29 cellular contexts compared by ENCODE assay signal in the genomic region with DNA sequence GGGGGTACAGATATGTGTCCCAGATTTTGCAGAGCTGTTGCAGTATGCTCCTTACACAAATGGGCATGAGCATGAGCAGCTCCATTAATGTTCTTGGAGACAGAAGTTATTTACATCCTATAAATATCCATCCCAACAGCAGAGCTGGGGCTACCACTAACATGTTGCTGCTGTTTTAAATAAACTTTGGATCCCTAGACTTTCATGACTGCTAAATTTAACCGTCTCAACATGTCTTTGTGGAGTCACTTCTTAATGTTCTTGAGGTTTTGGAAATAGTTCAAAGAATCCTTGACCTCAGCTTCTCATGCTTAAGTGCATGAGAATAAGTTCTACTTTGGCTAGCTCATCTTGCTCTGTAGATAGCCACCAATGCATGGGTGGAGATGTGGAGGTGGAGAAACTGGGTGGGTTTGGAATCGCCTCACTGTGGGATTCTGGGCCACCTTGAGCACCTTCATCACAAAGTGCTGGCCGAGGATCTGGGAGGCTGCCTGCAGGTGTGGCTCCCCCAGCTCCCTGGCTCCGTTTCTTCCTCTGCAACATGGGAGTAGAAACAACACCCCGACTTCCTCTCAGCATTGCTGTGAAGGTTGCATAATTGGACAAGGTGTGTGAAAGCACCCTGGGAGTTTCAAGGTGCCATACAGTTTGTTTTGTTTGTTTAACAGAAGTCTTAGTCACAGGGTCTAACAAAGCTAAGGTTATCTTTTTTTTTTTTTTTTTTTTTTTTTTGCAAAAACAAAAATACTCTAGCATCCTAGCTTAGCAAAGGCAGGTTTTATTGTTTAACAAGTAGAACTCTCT.
"Had no signal": no experiment of that assay in that cellular context is flagged by ENCODE, and none has a peak within 500 bp of the region (broad histone marks: within the 10 kb centered on the region; RNA-seq: fewer than 3 reads in every experiment).

No MANE protein-coding gene starts in this region.

- FAIRE-seq: endometrium, keratinocyte, urothelium cell line had no signal

- ATAC-seq: gastrocnemius medialis; natural killer cell treated with Interleukin-12 subunit alpha and Interleukin-12 subunit beta and Interleukin-15 and Interleukin-18, amount 100 ng/mL, for 72 hours; stimulated activated naive B cell treated with anti-CD40 and anti-IgM and Interleukin-4, amounts not matched to agents 10 μg/mL and 1 μg/mL and 100 μg/mL, for 72 hours had no signal

- H3K27me3 ChIP-seq: ascending aorta, gastrocnemius medialis, hepatocyte, neutrophil, ovary had no signal

- H3K4me3 ChIP-seq: ascending aorta, gastrocnemius medialis, hepatocyte, ovary, prostate gland, sigmoid colon, smooth muscle cell, tibial nerve had no signal

- H3K4me1 ChIP-seq: ascending aorta, prostate gland, sigmoid colon had no signal

- H3K36me3 ChIP-seq: ascending aorta, gastrocnemius medialis, neutrophil, ovary, prostate gland, sigmoid colon, tibial nerve had no signal

- H3K9me3 ChIP-seq: ascending aorta, gastrocnemius medialis, neutrophil, ovary, prostate gland, sigmoid colon, tibial nerve had no signal

- H3K27ac ChIP-seq: ascending aorta, gastrocnemius medialis, hepatocyte, neutrophil, ovary, prostate gland, sigmoid colon, tibial nerve had no signal

- DNase-seq: activated CD4-positive, alpha-beta memory T cell treated with anti-CD3 and anti-CD28 coated beads, Interleukin-2, amount 10 ng/mL, durations not matched to agents 7 days and 5 days; activated CD4-positive, alpha-beta T cell treated with anti-CD3 and anti-CD28 coated beads for 1 hour; activated CD4-positive, alpha-beta T cell treated with anti-CD3 and anti-CD28 coated beads, Interleukin-2, amount 10 ng/mL, durations not matched to agents 7 days and 5 days; activated CD8-positive, alpha-beta memory T cell treated with anti-CD3 and anti-CD28 coated beads, Interleukin-2, amount 50 U/mL, for 48 hours; activated gamma-delta T cell; activated naive CD4-positive, alpha-beta T cell treated with anti-CD3 and anti-CD28 coated beads, Interleukin-2, amount 10 ng/mL, durations not matched to agents 7 days and 5 days; activated naive CD8-positive, alpha-beta T cell treated with anti-CD3 and anti-CD28 coated beads, Interleukin-2, amount 10 ng/mL, durations not matched to agents 7 days and 5 days; activated T-cell treated with anti-CD3 and anti-CD28 coated beads, Interleukin-2, amount 50 U/mL, for 24 hours; dermis blood vessel endothelial cell; effector CD8-positive, alpha-beta T cell; gastrocnemius medialis; left cardiac atrium; ovary; retina; sigmoid colon; stimulated activated CD4-positive, alpha-beta T cell treated with anti-CD3 and anti-CD28 coated beads, Interleukin-15, amount 100 ng/mL, for 24 hours; stimulated activated CD4-positive, alpha-beta T cell treated with anti-CD3 and anti-CD28 coated beads, Interleukin-2, amount 100 ng/mL, for 24 hours; stimulated activated naive B cell treated with anti-CD40 and anti-IgM and Interleukin-4, amounts not matched to agents 10 μg/mL and 1 μg/mL and 100 μg/mL, for 72 hours; T-helper 2 cell had no signal
